In genomic region chr22:24147666-24148065, GRCh38 we compare ENCODE assay signal across 11 cellular contexts. TPM values are rescaled to one million over a fixed set of nuclear protein-coding genes. Genes with fewer than 3 reads are reported as not detected.
DNase-seq lines count a peak whose midpoint lies in the region; ATAC-seq, FAIRE-seq and TF ChIP-seq lines count a peak whose summit lies in the region.
"Had no signal": no experiment of that assay in that cellular context is flagged by ENCODE, and none has a peak within 500 bp of the region (broad histone marks: within the 10 kb centered on the region; RNA-seq: fewer than 3 reads in every experiment).

No MANE protein-coding gene starts in this region.

- H2AFZ ChIP-seq in astrocyte (ENCODE audit: low read depth, low read length) = no peak overlapping the region

- H3K9ac ChIP-seq in astrocyte (ENCODE audit: low read length) = no peak overlapping the region
- no peak overlapping the region for H3K9ac ChIP-seq in muscle layer of colon (ENCODE audit: low read length)

- no peak for FAIRE-seq in astrocyte (lab: Jason Lieb, UNC)

- H3K27me3 Mint-ChIP-seq in activated naive CD4-positive, alpha-beta T cell treated with anti-CD3 and anti-CD28 coated beads for 36 hours (ENCODE audit: low read depth) = no peaks in the 10 kb centered on the region
- H3K27me3 Mint-ChIP-seq in astrocyte (ENCODE audit: low read depth, unreplicated experiment) = no peaks in the 10 kb centered on the region

- CTCF ChIA-PET in activated naive CD4-positive, alpha-beta T cell treated with anti-CD3 and anti-CD28 coated beads for 36 hours (lab: Charles Lee) = no interaction called here

- peaks cover 2% of the 10 kb centered on the region for H3K36me3 ChIP-seq in astrocyte (ENCODE audit: insufficient read depth, low read length)
- H3K36me3 ChIP-seq in muscle layer of colon (ENCODE audit: insufficient read depth, low read length) = no peaks in the 10 kb centered on the region
- H3K36me3 ChIP-seq in upper lobe of left lung = no peaks in the 10 kb centered on the region

- H3K4me2 ChIP-seq in astrocyte (ENCODE audit: low read length) = no peak overlapping the region

- H3K9me3 Mint-ChIP-seq in activated naive CD4-positive, alpha-beta T cell treated with anti-CD3 and anti-CD28 coated beads, Interleukin-2, amount 50 U/mL, for 72 hours = no peaks in the 10 kb centered on the region
- H3K9me3 Mint-ChIP-seq in activated naive CD4-positive, alpha-beta T cell treated with anti-CD3 and anti-CD28 coated beads for 36 hours = no peaks in the 10 kb centered on the region
- no peaks in the 10 kb centered on the region for H3K9me3 Mint-ChIP-seq in astrocyte (ENCODE audit: unreplicated experiment)
- H3K9me3 Mint-ChIP-seq: activated T-cell treated with anti-CD3 and anti-CD28 coated beads, Interleukin-2, amount 50 U/mL, for 4 hours had no signal

- TF ChIP-seq CTCF in astrocyte (IDR thresholded peaks at IDR 0.05; ENCODE audit: insufficient read depth, low read depth, low read length) (no peak), upper lobe of left lung (IDR thresholded peaks at IDR 0.05) (no peak)

- no peak overlapping the region for H3K4me3 ChIP-seq in astrocyte (ENCODE audit: insufficient read depth, low read depth, low read length)
- H3K4me3 ChIP-seq in muscle layer of colon (ENCODE audit: low read depth in 1 of 2, low read length in 2 of 2) = peak overlapping the region in 1 of 2 donors; percentile 37
- no peak overlapping the region for H3K4me3 ChIP-seq in upper lobe of left lung

- H3K27me3 ChIP-seq in astrocyte (ENCODE audit: insufficient read depth, low read length) = no peaks in the 10 kb centered on the region
- H3K27me3 ChIP-seq in muscle layer of colon (ENCODE audit: control insufficient read depth in 1 of 2, insufficient read depth in 2 of 2, low read length in 2 of 2) = no peaks in the 10 kb centered on the region
- H3K27me3 ChIP-seq in upper lobe of left lung = no peaks in the 10 kb centered on the region

- H3K9me3 ChIP-seq in astrocyte (ENCODE audit: insufficient read depth, low read depth, low read length) (no peaks in the 10 kb centered on the region), muscle layer of colon (ENCODE audit: low read length) (no peaks in the 10 kb centered on the region), upper lobe of left lung (no peaks in the 10 kb centered on the region)

- H3K27ac ChIP-seq in astrocyte (ENCODE audit: low read depth, low read length) (no peak overlapping the region), muscle layer of colon (ENCODE audit: low read depth, low read length) (peak overlapping the region; percentile 48), upper lobe of left lung (peak overlapping the region; percentile 24 to 88 (median 78))

- peaks cover 55% of the 10 kb centered on the region for H3K4me1 Mint-ChIP-seq in activated naive CD4-positive, alpha-beta T cell treated with anti-CD3 and anti-CD28 coated beads for 36 hours (ENCODE audit: low read depth)
- peaks cover 19% of the 10 kb centered on the region for H3K4me1 Mint-ChIP-seq in astrocyte (ENCODE audit: low read depth, unreplicated experiment)

- H3K27ac Mint-ChIP-seq in activated naive CD4-positive, alpha-beta T cell treated with anti-CD3 and anti-CD28 coated beads, Interleukin-2, amount 50 U/mL, for 72 hours = peak overlapping the region; percentile 63 to 74
- H3K27ac Mint-ChIP-seq in activated naive CD4-positive, alpha-beta T cell treated with anti-CD3 and anti-CD28 coated beads for 36 hours = no peak overlapping the region
- peak overlapping the region; percentile 58 for H3K27ac Mint-ChIP-seq in astrocyte (ENCODE audit: unreplicated experiment)

- no peak for TF ChIP-seq POLR2A in upper lobe of left lung (IDR thresholded peaks at IDR 0.05)

- 55 to 61% methylated on average over 3 of the region's 3 CpGs for WGBS in upper lobe of left lung, 2 donors

- intact Hi-C loops in activated naive CD4-positive, alpha-beta T cell treated with anti-CD3 and anti-CD28 coated beads for 36 hours (cut with micrococcal nuclease) = no loop called here

- no peaks in the 10 kb centered on the region for H3K36me3 Mint-ChIP-seq in activated naive CD4-positive, alpha-beta T cell treated with anti-CD3 and anti-CD28 coated beads, Interleukin-2, amount 50 U/mL, for 72 hours
- peaks cover 6% of the 10 kb centered on the region for H3K36me3 Mint-ChIP-seq in activated naive CD4-positive, alpha-beta T cell treated with anti-CD3 and anti-CD28 coated beads for 36 hours (ENCODE audit: low read depth)
- H3K36me3 Mint-ChIP-seq in astrocyte (ENCODE audit: low read depth, unreplicated experiment) = peaks cover 20% of the 10 kb centered on the region

- H4K20me1 ChIP-seq in astrocyte (ENCODE audit: insufficient read depth, low read length) = peaks cover 55% of the 10 kb centered on the region

- H3K4me3 Mint-ChIP-seq in activated naive CD4-positive, alpha-beta T cell treated with anti-CD3 and anti-CD28 coated beads for 36 hours = no peak overlapping the region
- no peak overlapping the region for H3K4me3 Mint-ChIP-seq in astrocyte (ENCODE audit: unreplicated experiment)
- H3K4me3 Mint-ChIP-seq: activated T-cell treated with anti-CD3 and anti-CD28 coated beads, Interleukin-2, amount 50 U/mL, for 4 hours had no signal

- no peak for DNase-seq in activated naive CD4-positive, alpha-beta T cell treated with anti-CD3 and anti-CD28 coated beads, Interleukin-2, amount 50 U/mL, for 72 hours (ENCODE audit: low spot score in 2 of 2)
- DNase-seq in activated naive CD4-positive, alpha-beta T cell treated with anti-CD3 and anti-CD28 coated beads for 36 hours = no peak
- no peak for DNase-seq in astrocyte (ENCODE audit: low read depth)
- no peak for DNase-seq in upper lobe of left lung
- no peak for DNase-seq in NCI-H226
- DNase-seq in activated CD8-positive, alpha-beta memory T cell treated with anti-CD3 and anti-CD28 coated beads for 24 hours = no peak
- DNase-seq: activated T-cell treated with anti-CD3 and anti-CD28 coated beads, Interleukin-2, amount 50 U/mL, for 4 hours; COR-L47; stimulated activated CD4-positive, alpha-beta T cell treated with anti-CD3 and anti-CD28 coated beads, Interleukin-2, amount 100 ng/mL, for 24 hours had no signal

- H3K79me2 ChIP-seq in astrocyte (ENCODE audit: insufficient read depth, low read length) = no peaks in the 10 kb centered on the region

- no peak for TF ChIP-seq EP300 in upper lobe of left lung (IDR thresholded peaks at IDR 0.05)

- H3K4me1 ChIP-seq in astrocyte (ENCODE audit: insufficient read depth, low read length) = peaks cover 21% of the 10 kb centered on the region
- H3K4me1 ChIP-seq in muscle layer of colon (ENCODE audit: insufficient read depth, low read length) = peaks cover 57% of the 10 kb centered on the region
- H3K4me1 ChIP-seq in upper lobe of left lung = peaks cover 56 to 71% (median 65%) of the 10 kb centered on the region in 4 donors

- no peak for ATAC-seq in activated naive CD4-positive, alpha-beta T cell treated with anti-CD3 and anti-CD28 coated beads, Interleukin-2, amount 50 U/mL, for 72 hours
- ATAC-seq in upper lobe of left lung (ENCODE audit: low FRiP score in 2 of 2) (no peak), GM21360 (IDR thresholded peaks at IDR 0.05; ENCODE audit: unreplicated experiment) (no peak)
- ATAC-seq: activated T-cell treated with anti-CD3 and anti-CD28 coated beads, Interleukin-2, amount 50 U/mL, for 4 hours had no signal

RNA-seq across cellular contexts. Expression of gene SUSD2, which starts 33.6 kb away (rescaled TPM):
- total RNA-seq in activated naive CD4-positive, alpha-beta T cell treated with anti-CD3 and anti-CD28 coated beads, Interleukin-2, amount 50 U/mL, for 72 hours = 1 to 10 TPM in 1 of 2 donors, under 1 TPM in 1; 0.20 to 1.6 TPM
- total RNA-seq in activated naive CD4-positive, alpha-beta T cell treated with anti-CD3 and anti-CD28 coated beads for 36 hours = under 1 TPM; 0.21 to 0.22 TPM
- total RNA-seq in astrocyte = 0.72 and 0.77 TPM in 2 replicates
- 100 to 1,000 TPM; 191 to 645 (median 348) TPM for total RNA-seq in upper lobe of left lung

Comparison
In these comparisons a context has a peak if more than half of its experiments do, and no peak if none do; other contexts are left out.
1. RNA of gene SUSD2, which starts 33.6 kb away (total RNA-seq): 191 to 645 TPM in upper lobe of left lung; 0.20 to 1.6 TPM in activated naive CD4-positive, alpha-beta T cell treated with anti-CD3 and anti-CD28 coated beads, Interleukin-2, amount 50 U/mL, for 72 hours, 0.72 to 0.77 TPM in astrocyte and 0.21 to 0.22 TPM in activated naive CD4-positive, alpha-beta T cell treated with anti-CD3 and anti-CD28 coated beads for 36 hours; every median in the first group is over 10 times any median in the second.